In the genomic region with DNA sequence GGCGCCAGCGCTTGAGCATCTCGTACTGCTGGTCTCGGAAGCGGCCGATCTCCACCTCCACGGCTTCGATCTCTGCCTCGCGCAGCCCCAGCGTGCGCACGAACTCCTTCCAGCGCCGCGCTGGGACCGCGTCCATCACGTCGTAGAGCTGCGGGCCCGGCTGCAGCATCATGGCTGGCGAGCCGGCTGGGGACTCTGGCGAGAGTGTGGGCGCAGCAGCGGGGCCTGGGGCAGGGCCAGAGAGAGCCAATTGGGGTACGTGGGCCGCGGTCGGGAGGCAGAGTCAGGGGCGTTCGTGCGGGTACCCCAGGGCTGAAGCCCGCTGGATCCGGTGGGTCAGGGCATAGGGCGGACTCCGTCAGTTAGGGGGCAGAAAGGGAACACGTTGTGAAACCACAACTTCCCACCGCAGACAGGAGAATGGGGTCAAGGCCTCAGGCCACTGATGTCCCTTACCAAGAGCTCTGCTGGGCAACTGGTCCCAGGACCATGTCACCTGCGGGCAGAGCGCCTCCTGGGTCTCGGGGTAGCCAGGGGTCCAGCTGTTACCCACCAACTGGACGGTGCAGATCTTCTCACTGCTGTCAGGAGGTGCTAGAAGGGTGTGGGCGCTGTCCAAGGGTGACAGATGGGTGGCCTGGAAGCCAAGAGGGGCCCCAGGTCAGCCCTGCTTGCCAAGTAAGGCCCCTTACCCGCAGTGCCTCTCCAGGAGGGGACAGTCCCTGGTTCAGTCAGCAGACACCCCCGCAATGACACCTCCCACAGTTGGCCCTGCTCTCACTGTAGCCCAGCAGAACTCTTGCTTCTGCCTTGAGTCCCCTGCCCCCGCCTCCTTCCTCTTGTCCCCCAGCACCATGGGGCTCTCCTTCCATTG, we compare ENCODE assay signal across 1 cellular context.
TF ChIP-seq lines count a peak whose summit lies in the region.

No MANE protein-coding gene starts in this region.

TF ChIP-seq in HCT116, 20 proteins besides CTCF, POLR2A, EP300 and RAD21 (continued from another document):
- 0 out of 2 replicates have a peak, but pooled peaks have one; percentile 32 for TF ChIP-seq SIN3A (IDR thresholded peaks at IDR 0.05; ENCODE audit: low read depth)
- TF ChIP-seq, protein P1, sequence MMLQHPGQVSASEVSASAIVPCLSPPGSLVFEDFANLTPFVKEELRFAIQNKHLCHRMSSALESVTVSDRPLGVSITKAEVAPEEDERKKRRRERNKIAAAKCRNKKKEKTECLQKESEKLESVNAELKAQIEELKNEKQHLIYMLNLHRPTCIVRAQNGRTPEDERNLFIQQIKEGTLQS (IDR thresholded peaks at IDR 0.05), result no peak
- TF ChIP-seq EZH2 (IDR thresholded peaks at IDR 0.05), result no peak
- TF ChIP-seq ZNF274 (IDR thresholded peaks at IDR 0.05; ENCODE audit: low read depth, low read length), result no peak
- 0 out of 2 replicates have a peak, but pooled peaks have one; percentile 7 for TF ChIP-seq JUND (IDR thresholded peaks at IDR 0.05)
- peak; percentile 41 for TF ChIP-seq POLR2AphosphoS5 (IDR thresholded peaks at IDR 0.05; ENCODE audit: low read depth, low read length)
TF ChIP-seq in HCT116: peak in this region for 3.
